8 cellular contexts compared by ENCODE assay signal in the genomic region with DNA sequence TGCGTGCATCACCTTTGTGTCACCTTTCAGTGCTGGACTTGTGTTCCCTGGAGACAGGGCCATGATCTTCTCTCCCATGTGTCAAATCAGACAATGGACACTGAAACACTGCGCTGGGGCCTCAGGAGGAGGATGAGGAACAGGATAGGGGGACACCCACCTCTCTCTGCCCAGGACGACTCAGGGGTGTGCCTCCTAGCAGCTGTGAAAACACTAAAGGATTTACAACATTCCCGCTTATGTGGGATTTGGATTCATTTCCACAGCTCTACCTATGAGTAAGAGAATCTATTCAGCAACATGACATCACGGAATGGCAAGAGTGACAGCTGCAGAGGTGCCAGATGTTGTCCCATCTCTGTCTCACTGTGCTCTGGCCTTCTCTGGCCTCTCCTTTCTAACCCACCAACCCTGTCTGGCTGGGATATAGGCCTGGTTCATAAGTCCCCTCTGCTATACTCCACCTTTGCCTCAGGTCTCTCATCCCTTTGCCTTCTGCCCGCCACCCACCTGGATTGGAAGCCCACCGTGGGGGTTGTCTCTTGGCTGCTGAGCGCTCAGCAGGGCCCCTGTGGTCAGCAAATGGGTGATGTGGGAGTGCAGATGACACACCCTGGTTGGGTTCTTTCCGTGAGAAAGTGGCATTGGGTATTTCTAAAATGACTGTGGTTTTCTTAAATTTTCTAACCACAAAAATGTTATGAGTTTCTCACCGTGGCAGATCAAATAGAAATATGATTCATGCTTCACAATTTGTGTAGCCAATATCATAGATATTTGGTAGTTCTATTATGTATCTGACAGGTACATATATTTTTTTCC. TPM values are rescaled to one million over a fixed set of nuclear protein-coding genes. Genes with fewer than 3 reads are reported as not detected.
DNase-seq lines count a peak whose midpoint lies in the region; ATAC-seq and TF ChIP-seq lines count a peak whose summit lies in the region.

No MANE protein-coding gene starts in this region.

- TF ChIP-seq CTCF in testis (IDR thresholded peaks at IDR 0.05) (no peak), body of pancreas (IDR thresholded peaks at IDR 0.05) (no peak)

- no peaks in the 10 kb centered on the region for H3K9me3 Mint-ChIP-seq in activated T-cell treated with anti-CD3 and anti-CD28 coated beads, Interleukin-2, amount 50 U/mL, for 24 hours

- H3K27me3 Mint-ChIP-seq in activated T-cell treated with anti-CD3 and anti-CD28 coated beads, Interleukin-2, amount 50 U/mL, for 24 hours: peaks cover 22% of the 10 kb centered on the region

- no peaks in the 10 kb centered on the region for H3K36me3 ChIP-seq in testis (ENCODE audit: low read depth, missing control alignments)
- H3K36me3 ChIP-seq in body of pancreas (replicated peaks in 1 of 2; ENCODE audit: insufficient read depth in 1 of 2, low read depth in 2 of 2): no peaks in the 10 kb centered on the region

- no peak overlapping the region for H3K4me3 ChIP-seq in skeletal muscle cell (ENCODE audit: low read depth, low read length)
- no peak overlapping the region for H3K4me3 ChIP-seq in testis
- H3K4me3 ChIP-seq in body of pancreas: no peak overlapping the region

- no peak overlapping the region for H3K27ac ChIP-seq in testis
- H3K27ac ChIP-seq in body of pancreas: no peak overlapping the region

- H3K36me3 Mint-ChIP-seq in activated T-cell treated with anti-CD3 and anti-CD28 coated beads, Interleukin-2, amount 50 U/mL, for 24 hours (ENCODE audit: low read depth): no peaks in the 10 kb centered on the region

- WGBS in testis, 2 donors: 81 to 90% methylated on average over 10 of the region's 10 CpGs
- WGBS in body of pancreas, 2 donors: 71 to 79% methylated on average over 10 of the region's 10 CpGs

- intact Hi-C loops in testis (cut with DNase I; ENCODE audit: low total_unique reads) (no loop called here), body of pancreas (cut with DNase I) (no loop called here)

- peak overlapping the region; percentile 58 for H3K4me3 Mint-ChIP-seq in activated T-cell treated with anti-CD3 and anti-CD28 coated beads, Interleukin-2, amount 50 U/mL, for 24 hours

- in situ Hi-C loops in G401 (cut with HindIII; ENCODE audit: low sequenced_read_pairs): no loop called here

- peak; percentile 42 for DNase-seq in LoVo (ENCODE audit: low spot score)
- peak; percentile 80 for DNase-seq in activated T-cell treated with anti-CD3 and anti-CD28 coated beads, Interleukin-2, amount 50 U/mL, for 24 hours
- DNase-seq in skeletal muscle cell (ENCODE audit: low read depth): peak; percentile 23
- DNase-seq in testis: no peak
- no peak for DNase-seq in body of pancreas
- no peak for DNase-seq in G401 (ENCODE audit: low spot score)
- no peak for DNase-seq in NCI-H345 (lab: John Stamatoyannopoulos, UW)

- H3K4me1 Mint-ChIP-seq in activated T-cell treated with anti-CD3 and anti-CD28 coated beads, Interleukin-2, amount 50 U/mL, for 24 hours (ENCODE audit: low read depth): peaks cover 39% of the 10 kb centered on the region

- TF ChIP-seq POLR2A in testis (IDR thresholded peaks at IDR 0.05): no peak
- no peak for TF ChIP-seq POLR2A in body of pancreas (IDR thresholded peaks at IDR 0.05)

- H3K27me3 ChIP-seq in testis (no peaks in the 10 kb centered on the region), body of pancreas (no peaks in the 10 kb centered on the region)

- H3K27ac Mint-ChIP-seq in activated T-cell treated with anti-CD3 and anti-CD28 coated beads, Interleukin-2, amount 50 U/mL, for 24 hours: peak overlapping the region; percentile 97

- ATAC-seq in GM18867 (IDR thresholded peaks at IDR 0.05; ENCODE audit: unreplicated experiment): peak; percentile 83
- no peak for ATAC-seq in body of pancreas

- H3K4me1 ChIP-seq in testis (no peaks in the 10 kb centered on the region), body of pancreas (no peaks in the 10 kb centered on the region)

- H3K9me3 ChIP-seq in testis (no peaks in the 10 kb centered on the region), body of pancreas (no peaks in the 10 kb centered on the region)

RNA-seq across cellular contexts. Expression of gene TLR5, which starts 47.1 kb away (rescaled TPM):
- total RNA-seq in testis (10 to 100 TPM in 1 of 2 donors, 1 to 10 TPM in 1; 4.2 to 13.8 TPM), body of pancreas (10 to 100 TPM in 1 of 2 donors, 1 to 10 TPM in 1; 8.2 to 10.1 TPM)
- 5.4 TPM for polyA plus RNA-seq in testis (ENCODE audit: insufficient read depth, low read depth, low replicate concordance)
- total RNA-seq in G401 (2014; rRNA removed; shearing (Covaris generic)): 1.2 TPM in 1 of 2 replicates, not detected in the other

Comparison
In these comparisons a context has a peak if more than half of its experiments do, and no peak if none do; other contexts are left out.
1. DNase-seq: peak in LoVo (single experiment), activated T-cell treated with anti-CD3 and anti-CD28 coated beads, Interleukin-2, amount 50 U/mL, for 24 hours (single experiment) and skeletal muscle cell (single experiment); none in testis (single experiment), body of pancreas (0 of 4), G401 (single experiment) and NCI-H345 (single experiment).